ENCODE assay signal across 16 cellular contexts in the genomic region with DNA sequence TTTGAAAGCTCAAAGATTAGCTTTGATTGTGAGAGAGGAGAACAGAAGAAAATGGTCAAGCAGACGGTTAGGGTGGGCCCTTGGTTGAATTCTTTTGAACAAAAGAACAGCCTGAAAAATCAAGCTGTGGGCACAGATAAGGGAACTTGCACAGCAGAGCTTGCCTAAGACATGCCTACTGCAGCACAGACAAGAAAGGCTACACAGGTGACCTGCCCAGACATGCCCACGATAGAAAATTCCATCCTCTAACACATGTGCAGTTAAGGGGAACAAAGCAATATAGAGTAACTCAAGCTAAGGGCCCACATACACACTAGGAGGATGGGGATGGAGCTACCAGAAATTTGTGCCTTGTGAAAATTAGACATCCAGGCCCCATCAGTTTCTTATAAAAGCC.
DNase-seq lines count a peak whose midpoint lies in the region; ATAC-seq, FAIRE-seq and TF ChIP-seq lines count a peak whose summit lies in the region.
"Had no signal": no experiment of that assay in that cellular context is flagged by ENCODE, and none has a peak within 500 bp of the region (broad histone marks: within the 10 kb centered on the region; RNA-seq: fewer than 3 reads in every experiment).

No MANE protein-coding gene starts in this region.

- no peak overlapping the region for H3K4me3 ChIP-seq in RWPE2 (ENCODE audit: severe bottlenecking)
- H3K4me3 ChIP-seq: lung, suprapubic skin had no signal

- H3K4me1 Mint-ChIP-seq in activated CD4-positive, alpha-beta T cell treated with anti-CD3 and anti-CD28 coated beads, Interleukin-2, amount 10 ng/mL, durations not matched to agents 7 days and 5 days, result no peaks in the 10 kb centered on the region

- no peak for TF ChIP-seq CTCF in RWPE2 (IDR thresholded peaks at IDR 0.05; ENCODE audit: poor library complexity, severe bottlenecking)

- DNase-seq in RWPE2 (ENCODE audit: low spot score) (no peak), kidney glomerular epithelial cell (lab: John Stamatoyannopoulos, UW) (peak; percentile 10), HTR-8/SVneo (ENCODE audit: insufficient read length, low spot score) (no peak), NCI-H1694 treated with DMSO at 0.1 percent for 48 hours (lab: John Stamatoyannopoulos, UW) (no peak)
- DNase-seq in stimulated activated CD4-positive, alpha-beta T cell treated with anti-CD3 and anti-CD28 coated beads, Interleukin-15, amount 100 ng/mL, for 24 hours, result no peak
- no peak for DNase-seq in activated CD4-positive, alpha-beta T cell treated with anti-CD3 and anti-CD28 coated beads, Interleukin-2, amount 10 ng/mL, durations not matched to agents 7 days and 5 days
- DNase-seq: Calu3, head of caudate nucleus, NCI-H1436 treated with DMSO at 0.1 percent for 48 hours had no signal

- H3K9me3 Mint-ChIP-seq in activated CD4-positive, alpha-beta T cell treated with anti-CD3 and anti-CD28 coated beads, Interleukin-2, amount 10 ng/mL, durations not matched to agents 7 days and 5 days, result peaks cover 7% of the 10 kb centered on the region

- no peak for FAIRE-seq in HTR-8/SVneo (lab: Jason Lieb, UNC)
- FAIRE-seq: colon, RCC 7860 had no signal

- H3K27ac ChIP-seq in RWPE2 (ENCODE audit: poor library complexity, severe bottlenecking), result no peak overlapping the region
- H3K27ac ChIP-seq: parathyroid adenoma, suprapubic skin had no signal

- no peak overlapping the region for H3K4me3 Mint-ChIP-seq in activated CD4-positive, alpha-beta T cell treated with anti-CD3 and anti-CD28 coated beads, Interleukin-2, amount 10 ng/mL, durations not matched to agents 7 days and 5 days

- H3K27me3 Mint-ChIP-seq in activated CD4-positive, alpha-beta T cell treated with anti-CD3 and anti-CD28 coated beads, Interleukin-2, amount 10 ng/mL, durations not matched to agents 7 days and 5 days, result no peaks in the 10 kb centered on the region

- no peak overlapping the region for H3K27ac Mint-ChIP-seq in activated CD4-positive, alpha-beta T cell treated with anti-CD3 and anti-CD28 coated beads, Interleukin-2, amount 10 ng/mL, durations not matched to agents 7 days and 5 days

- peaks cover 10% of the 10 kb centered on the region for H3K4me1 ChIP-seq in RWPE2 (ENCODE audit: insufficient read depth, poor library complexity, severe bottlenecking)
- H3K4me1 ChIP-seq: parathyroid adenoma, suprapubic skin had no signal

- no peaks in the 10 kb centered on the region for H3K36me3 Mint-ChIP-seq in activated CD4-positive, alpha-beta T cell treated with anti-CD3 and anti-CD28 coated beads, Interleukin-2, amount 10 ng/mL, durations not matched to agents 7 days and 5 days (ENCODE audit: low read depth)

- H3K27me3 ChIP-seq in RWPE2 (ENCODE audit: insufficient read depth, poor library complexity, severe bottlenecking), result no peaks in the 10 kb centered on the region
- H3K27me3 ChIP-seq: suprapubic skin had no signal

- H3K9me3 ChIP-seq in RWPE2 (ENCODE audit: severe bottlenecking), result no peaks in the 10 kb centered on the region
- H3K9me3 ChIP-seq: suprapubic skin had no signal

- no peaks in the 10 kb centered on the region for H3K36me3 ChIP-seq in RWPE2 (ENCODE audit: low read depth)
- H3K36me3 ChIP-seq: suprapubic skin had no signal

- POLR2A ChIA-PET in activated CD4-positive, alpha-beta T cell treated with anti-CD3 and anti-CD28 coated beads, Interleukin-2, amount 10 ng/mL, durations not matched to agents 7 days and 5 days (lab: Charles Lee), result no interaction called here

- CTCF ChIA-PET in activated CD4-positive, alpha-beta T cell treated with anti-CD3 and anti-CD28 coated beads, Interleukin-2, amount 10 ng/mL, durations not matched to agents 7 days and 5 days (lab: Charles Lee), result no interaction called here

- ATAC-seq in GM18907 (IDR thresholded peaks at IDR 0.05; ENCODE audit: unreplicated experiment) (peak; percentile 53), HG03095 (IDR thresholded peaks at IDR 0.05; ENCODE audit: unreplicated experiment) (peak; percentile 65), RWPE2 (ENCODE audit: low read depth) (peak; percentile 80)
